Comparison of ENCODE assay signal across 8 cellular contexts in the genomic region with DNA sequence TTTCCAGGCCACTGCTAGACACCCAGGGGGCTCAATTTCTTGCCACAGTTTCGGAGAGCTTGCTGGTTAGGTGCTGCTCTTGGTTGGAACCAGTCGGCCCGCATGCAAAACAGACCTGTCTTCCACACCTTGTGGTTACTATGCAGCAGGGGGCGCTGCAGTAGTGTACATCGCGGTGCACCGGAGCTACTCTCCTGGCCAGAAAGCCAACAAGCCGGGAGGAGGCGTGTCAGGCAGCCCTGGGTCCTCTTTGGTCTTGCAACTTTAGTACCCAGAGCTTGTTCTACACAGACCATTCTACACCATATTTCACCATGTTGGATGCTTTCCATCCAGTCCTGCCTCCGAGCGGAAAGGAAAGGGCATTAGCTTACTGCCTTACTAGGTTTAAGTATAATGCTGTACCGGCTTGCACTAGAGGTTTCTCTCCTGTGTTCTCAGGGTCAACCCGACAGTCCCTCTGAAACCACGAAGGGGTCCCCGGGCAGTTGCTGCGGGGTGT. TPM values are rescaled to one million over a fixed set of nuclear protein-coding genes. Genes with fewer than 3 reads are reported as not detected.
DNase-seq lines count a peak whose midpoint lies in the region; ATAC-seq and TF ChIP-seq lines count a peak whose summit lies in the region.

No MANE protein-coding gene starts in this region.

- POLR2A ChIA-PET in GM10248 (lab: Yijun Ruan, JAX), result interaction anchor here (0.5 to 1.2 kb wide), 4 partner anchors 33 to 1815 kb away, joined by 3 to 6 read pairs (median 4); partner anchors contain the start of genes CCDC59 and METTL25

- peak overlapping the region; percentile 81 for H3K27ac Mint-ChIP-seq in activated naive CD4-positive, alpha-beta T cell treated with anti-CD3 and anti-CD28 coated beads, Interleukin-2, amount 50 U/mL, for 24 hours

- H3K9ac ChIP-seq in SK-N-MC (ENCODE audit: insufficient read length), result no peak overlapping the region

- H3K36me3 Mint-ChIP-seq in activated naive CD4-positive, alpha-beta T cell treated with anti-CD3 and anti-CD28 coated beads, Interleukin-2, amount 50 U/mL, for 24 hours, result no peaks in the 10 kb centered on the region

- no peaks in the 10 kb centered on the region for H3K36me3 ChIP-seq in SK-N-MC (ENCODE audit: insufficient read depth, low read length)

- H3K9me3 Mint-ChIP-seq in activated naive CD4-positive, alpha-beta T cell treated with anti-CD3 and anti-CD28 coated beads, Interleukin-2, amount 50 U/mL, for 24 hours, result no peaks in the 10 kb centered on the region

- H3K4me1 Mint-ChIP-seq in activated naive CD4-positive, alpha-beta T cell treated with anti-CD3 and anti-CD28 coated beads, Interleukin-2, amount 50 U/mL, for 24 hours, result peaks cover 8% of the 10 kb centered on the region

- ATAC-seq in HG02610 (IDR thresholded peaks at IDR 0.05; ENCODE audit: unreplicated experiment), result peak; percentile 68

- H3K4me3 Mint-ChIP-seq in activated naive CD4-positive, alpha-beta T cell treated with anti-CD3 and anti-CD28 coated beads, Interleukin-2, amount 50 U/mL, for 24 hours, result peak overlapping the region; percentile 96

- DNase-seq in GM10248 (ENCODE audit: extremely low spot score) (peak; percentile 81), NCI-H1048 (lab: John Stamatoyannopoulos, UW) (peak; percentile 90), SK-N-MC (ENCODE audit: low read depth, low spot score) (peak; percentile 62), glomerular endothelial cell (ENCODE audit: extremely low read depth, low read depth, low spot score) (peak; percentile 54), occipital lobe (lab: John Stamatoyannopoulos, UW) (peak; percentile 87)

- no peaks in the 10 kb centered on the region for H3K9me3 ChIP-seq in SK-N-MC (ENCODE audit: low read depth, low read length)

- peaks cover 7% of the 10 kb centered on the region for H3K27me3 Mint-ChIP-seq in activated naive CD4-positive, alpha-beta T cell treated with anti-CD3 and anti-CD28 coated beads, Interleukin-2, amount 50 U/mL, for 24 hours

- CTCF ChIA-PET in GM10248 (lab: Yijun Ruan, JAX), result interaction anchor here (0.6 to 4.6 kb wide), 82 partner anchors 8 to 1817 kb away, joined by 3 to 74 read pairs (median 4); partner anchors contain the start of genes CCDC59 and METTL25

- H3K4me3 ChIP-seq in SK-N-MC, result peak overlapping the region; percentile 86

- TF ChIP-seq CTCF in GM10248 (IDR thresholded peaks at IDR 0.05; ENCODE audit: control extremely low read depth, extremely low read depth, low read depth, missing control alignments), result peak; percentile 93

- no peak overlapping the region for H3K27ac ChIP-seq in SK-N-MC
- peak overlapping the region; percentile 95 for H3K27ac ChIP-seq in temporal lobe (ENCODE audit: low read depth, low read length)

RNA-seq across cellular contexts. Expression of gene TMTC2, which starts 0.9 kb away (rescaled TPM):
- total RNA-seq in glomerular endothelial cell (6.2 and 8.8 TPM in 2 replicates), occipital lobe (22.9 TPM), temporal lobe (23.4 TPM)
